17 cellular contexts compared by ENCODE assay signal in genomic region chr20:7608246-7608645, GRCh38.
DNase-seq lines count a peak whose midpoint lies in the region; ATAC-seq and TF ChIP-seq lines count a peak whose summit lies in the region.
"Had no signal": no experiment of that assay in that cellular context is flagged by ENCODE, and none has a peak within 500 bp of the region (broad histone marks: within the 10 kb centered on the region; RNA-seq: fewer than 3 reads in every experiment).

No MANE protein-coding gene starts in this region.

- no peak for ATAC-seq in HG02938 (IDR thresholded peaks at IDR 0.05; ENCODE audit: unreplicated experiment)
- no peak for ATAC-seq in CD4-positive, alpha-beta T cell (ENCODE audit: poor library complexity)
- ATAC-seq: left colon, T-cell had no signal

- DNase-seq in Caki2 (ENCODE audit: low read depth): peak; percentile 10
- DNase-seq in NCI-H69 (lab: John Stamatoyannopoulos, UW): peak; percentile 5
- peak; percentile 33 for DNase-seq in dermis blood vessel endothelial cell
- peak; percentile 12 to 16 for DNase-seq in lung microvascular endothelial cell (ENCODE audit: low read depth in 2 of 2)
- DNase-seq in activated CD4-positive, alpha-beta T cell treated with anti-CD3 and anti-CD28 coated beads, Interleukin-2, amount 10 ng/mL, durations not matched to agents 7 days and 5 days: no peak
- no peak for DNase-seq in CD4-positive, alpha-beta T cell
- DNase-seq in NCI-H524 (lab: John Stamatoyannopoulos, UW): no peak
- DNase-seq: central memory CD4-positive, alpha-beta T cell; effector CD8-positive, alpha-beta T cell; GDM1; hypothalamus; left colon; NCI-H1417 treated with DMSO at 0.1 percent for 48 hours; NCI-H2171 treated with DMSO at 0.1 percent for 48 hours; T-cell had no signal

- no peak overlapping the region for H3K27ac ChIP-seq in CD4-positive, alpha-beta T cell (ENCODE audit: low read depth, low read length)

- no peak overlapping the region for H3K27ac Mint-ChIP-seq in activated CD4-positive, alpha-beta T cell treated with anti-CD3 and anti-CD28 coated beads, Interleukin-2, amount 10 ng/mL, durations not matched to agents 7 days and 5 days
- no peak overlapping the region for H3K27ac Mint-ChIP-seq in CD4-positive, alpha-beta T cell
- H3K27ac Mint-ChIP-seq: B cell, T-cell had no signal

- intact Hi-C loops in CD4-positive, alpha-beta T cell (cut with DNase I, micrococcal nuclease): no loop called here

- H3K4me3 Mint-ChIP-seq in activated CD4-positive, alpha-beta T cell treated with anti-CD3 and anti-CD28 coated beads, Interleukin-2, amount 10 ng/mL, durations not matched to agents 7 days and 5 days: no peak overlapping the region
- H3K4me3 Mint-ChIP-seq in CD4-positive, alpha-beta T cell: no peak overlapping the region
- H3K4me3 Mint-ChIP-seq: B cell, T-cell had no signal

- CTCF ChIA-PET in activated CD4-positive, alpha-beta T cell treated with anti-CD3 and anti-CD28 coated beads, Interleukin-2, amount 10 ng/mL, durations not matched to agents 7 days and 5 days (lab: Charles Lee): no interaction called here
- CTCF ChIA-PET in CD4-positive, alpha-beta T cell (lab: Charles Lee): no interaction called here

- no peaks in the 10 kb centered on the region for H3K9me3 ChIP-seq in CD4-positive, alpha-beta T cell (ENCODE audit: control insufficient read depth, low read length)

- no peaks in the 10 kb centered on the region for H3K27me3 Mint-ChIP-seq in activated CD4-positive, alpha-beta T cell treated with anti-CD3 and anti-CD28 coated beads, Interleukin-2, amount 10 ng/mL, durations not matched to agents 7 days and 5 days
- H3K27me3 Mint-ChIP-seq in CD4-positive, alpha-beta T cell: no peaks in the 10 kb centered on the region
- H3K27me3 Mint-ChIP-seq: B cell, T-cell had no signal

- H3K9me3 Mint-ChIP-seq in activated CD4-positive, alpha-beta T cell treated with anti-CD3 and anti-CD28 coated beads, Interleukin-2, amount 10 ng/mL, durations not matched to agents 7 days and 5 days: peaks cover 9% of the 10 kb centered on the region
- H3K9me3 Mint-ChIP-seq in CD4-positive, alpha-beta T cell: peaks cover 15% of the 10 kb centered on the region

- no peaks in the 10 kb centered on the region for H3K36me3 Mint-ChIP-seq in activated CD4-positive, alpha-beta T cell treated with anti-CD3 and anti-CD28 coated beads, Interleukin-2, amount 10 ng/mL, durations not matched to agents 7 days and 5 days (ENCODE audit: low read depth)
- no peaks in the 10 kb centered on the region for H3K36me3 Mint-ChIP-seq in CD4-positive, alpha-beta T cell (ENCODE audit: low read depth)
- H3K36me3 Mint-ChIP-seq: T-cell had no signal

- H3K4me1 Mint-ChIP-seq in activated CD4-positive, alpha-beta T cell treated with anti-CD3 and anti-CD28 coated beads, Interleukin-2, amount 10 ng/mL, durations not matched to agents 7 days and 5 days: no peaks in the 10 kb centered on the region
- no peaks in the 10 kb centered on the region for H3K4me1 Mint-ChIP-seq in CD4-positive, alpha-beta T cell (ENCODE audit: low read depth)
- H3K4me1 Mint-ChIP-seq: B cell, T-cell had no signal

- POLR2A ChIA-PET in activated CD4-positive, alpha-beta T cell treated with anti-CD3 and anti-CD28 coated beads, Interleukin-2, amount 10 ng/mL, durations not matched to agents 7 days and 5 days (lab: Charles Lee): no interaction called here
- POLR2A ChIA-PET in CD4-positive, alpha-beta T cell (lab: Charles Lee): no interaction called here

- in situ Hi-C loops in Caki2 (cut with HindIII; ENCODE audit: low pct_unique_long_range_greater_than_20kb, low sequenced_read_pairs): no loop called here

- no peaks in the 10 kb centered on the region for H3K27me3 ChIP-seq in CD4-positive, alpha-beta T cell (ENCODE audit: control insufficient read depth, insufficient read depth, low read length)

- TF ChIP-seq CTCF in CD4-positive, alpha-beta T cell (IDR thresholded peaks at IDR 0.05): no peak

Comparison
In these comparisons a context has a peak if more than half of its experiments do, and no peak if none do; other contexts are left out.
1. DNase-seq: peak in Caki2 (single experiment), NCI-H69 (single experiment), dermis blood vessel endothelial cell (single experiment) and lung microvascular endothelial cell (2 of 2); none in activated CD4-positive, alpha-beta T cell treated with anti-CD3 and anti-CD28 coated beads, Interleukin-2, amount 10 ng/mL, durations not matched to agents 7 days and 5 days (single experiment), CD4-positive, alpha-beta T cell (0 of 10) and NCI-H524 (0 of 2).